Comparison of ENCODE assay signal across 11 cellular contexts in genomic region chr11:35216962-35217667, GRCh38.
DNase-seq lines count a peak whose midpoint lies in the region; ATAC-seq and TF ChIP-seq lines count a peak whose summit lies in the region.
"Had no signal": no experiment of that assay in that cellular context is flagged by ENCODE, and none has a peak within 500 bp of the region (broad histone marks: within the 10 kb centered on the region; RNA-seq: fewer than 3 reads in every experiment).

No MANE protein-coding gene starts in this region.

- peaks cover 56% of the 10 kb centered on the region for H3K4me1 Mint-ChIP-seq in activated naive CD8-positive, alpha-beta T cell (ENCODE audit: low read depth)
- H3K4me1 Mint-ChIP-seq in naive B cell, result peaks cover 32 to 54% (median 44%) of the 10 kb centered on the region in 3 donors

- H3K4me3 Mint-ChIP-seq in activated naive CD8-positive, alpha-beta T cell, result peak overlapping the region; percentile 54
- peak overlapping the region in 3 of 8 donors; percentile 39 to 77 (median 54) for H3K4me3 Mint-ChIP-seq in naive B cell
- H3K4me3 Mint-ChIP-seq: brain had no signal

- peak overlapping the region; percentile 91 for H3K27ac Mint-ChIP-seq in activated naive CD8-positive, alpha-beta T cell
- H3K27ac Mint-ChIP-seq in naive B cell, result peak overlapping the region; percentile 55 to 88 (median 74)
- H3K27ac Mint-ChIP-seq: brain had no signal

- no peak overlapping the region for H3K27ac ChIP-seq in vagina

- no peaks in the 10 kb centered on the region for H3K27me3 ChIP-seq in vagina

- H3K36me3 Mint-ChIP-seq in activated naive CD8-positive, alpha-beta T cell, result peaks cover 43% of the 10 kb centered on the region
- H3K36me3 Mint-ChIP-seq in naive B cell, result peaks cover 39 to 42% of the 10 kb centered on the region in 2 donors

- DNase-seq in GM12865 (ENCODE audit: low read depth) (peak; percentile 17), NCI-H146 (lab: John Stamatoyannopoulos, UW) (peak; percentile 48), naive B cell (peak; percentile 23), vagina (ENCODE audit: extremely low spot score in 2 of 2) (no peak)
- DNase-seq: GF-D8, NCI-H2081, nucleus accumbens had no signal

- TF ChIP-seq CTCF in GM12865 (IDR thresholded peaks at IDR 0.05; ENCODE audit: insufficient read depth, low read depth, low read length, missing control alignments) (no peak), vagina (IDR thresholded peaks at IDR 0.05) (no peak)

- peaks cover 34% of the 10 kb centered on the region for H3K4me1 ChIP-seq in vagina

- H3K4me3 ChIP-seq in GM12865 (ENCODE audit: low read depth, low read length) (no peak overlapping the region), vagina (no peak overlapping the region)

- H3K36me3 ChIP-seq in vagina, result peaks cover 0 to 55% of the 10 kb centered on the region in 2 donors

- peak; percentile 29 to 59 for ATAC-seq in naive B cell (ENCODE audit: low read depth in 2 of 2)
- ATAC-seq in GM19023 (IDR thresholded peaks at IDR 0.05; ENCODE audit: unreplicated experiment), result no peak
- ATAC-seq in HG02610 (IDR thresholded peaks at IDR 0.05; ENCODE audit: unreplicated experiment), result no peak

- no peaks in the 10 kb centered on the region for H3K27me3 Mint-ChIP-seq in activated naive CD8-positive, alpha-beta T cell
- no peaks in the 10 kb centered on the region for H3K27me3 Mint-ChIP-seq in naive B cell

- no peak for TF ChIP-seq POLR2A in vagina (IDR thresholded peaks at IDR 0.05)

- intact Hi-C loops in vagina (cut with DNase I), result no loop called here

- no peaks in the 10 kb centered on the region for H3K9me3 Mint-ChIP-seq in activated naive CD8-positive, alpha-beta T cell (ENCODE audit: low read depth)
- H3K9me3 Mint-ChIP-seq in naive B cell, result no peaks in the 10 kb centered on the region
- H3K9me3 Mint-ChIP-seq: brain had no signal

- no peaks in the 10 kb centered on the region for H3K9me3 ChIP-seq in vagina

Comparison
In these comparisons a context has a peak if more than half of its experiments do, and no peak if none do; other contexts are left out.
1. DNase-seq: peak in GM12865 (single experiment), NCI-H146 (single experiment) and naive B cell (single experiment); none in vagina (0 of 2).
2. ATAC-seq: peak in naive B cell (2 of 2); none in GM19023 (single experiment) and HG02610 (single experiment).